In the genomic region with DNA sequence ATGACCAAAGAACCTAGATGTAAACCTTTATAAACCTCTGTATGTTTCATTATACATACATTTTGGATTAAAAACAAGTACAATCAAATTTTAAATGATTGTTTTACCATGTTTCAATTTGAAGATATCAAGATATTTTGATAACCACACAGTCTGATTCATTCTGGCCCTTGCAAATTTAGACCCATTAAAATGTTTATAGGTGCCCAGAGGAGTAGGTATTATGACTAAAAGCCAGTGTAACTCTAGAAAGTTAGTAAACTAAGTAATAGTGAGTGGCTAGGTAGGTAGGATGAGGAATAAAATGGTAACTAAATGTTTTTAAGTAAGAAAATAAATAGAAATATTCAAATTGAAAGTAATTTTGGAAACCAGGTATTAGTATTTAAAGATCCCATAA, we compare ENCODE assay signal across 23 cellular contexts.
"Had no signal": no experiment of that assay in that cellular context is flagged by ENCODE, and none has a peak within 500 bp of the region (broad histone marks: within the 10 kb centered on the region; RNA-seq: fewer than 3 reads in every experiment).

No MANE protein-coding gene starts in this region.

- H3K9me3 ChIP-seq: gastrocnemius medialis, lower lobe of right lung, prostate gland, right atrium auricular region, suprapubic skin, transverse colon, upper lobe of right lung, uterus had no signal

- H3K4me1 Mint-ChIP-seq: stimulated activated naive CD8-positive, alpha-beta T cell treated with anti-CD3 and anti-CD28 coated beads, Interleukin-15, amount 100 ng/mL, for 72 hours had no signal

- FAIRE-seq: keratinocyte had no signal

- H3K4me3 Mint-ChIP-seq: naive thymus-derived CD8-positive, alpha-beta T cell; nephron progenitor cell; stimulated activated naive CD8-positive, alpha-beta T cell treated with anti-CD3 and anti-CD28 coated beads, Interleukin-15, amount 100 ng/mL, for 72 hours had no signal

- H3K4me3 ChIP-seq: dorsolateral prefrontal cortex, gastrocnemius medialis, lower lobe of right lung, prostate gland, right atrium auricular region, smooth muscle cell, suprapubic skin, transverse colon, upper lobe of right lung, uterus had no signal

- H3K27me3 Mint-ChIP-seq: naive thymus-derived CD8-positive, alpha-beta T cell; stimulated activated naive CD8-positive, alpha-beta T cell treated with anti-CD3 and anti-CD28 coated beads, Interleukin-15, amount 100 ng/mL, for 72 hours had no signal

- H3K36me3 ChIP-seq: gastrocnemius medialis, lower lobe of right lung, prostate gland, suprapubic skin, transverse colon, uterus had no signal

- H3K4me1 ChIP-seq: gastrocnemius medialis, lower lobe of right lung, prostate gland, suprapubic skin, upper lobe of right lung, uterus had no signal

- H3K27ac ChIP-seq: dorsolateral prefrontal cortex, gastrocnemius medialis, lower lobe of right lung, prostate gland, right atrium auricular region, suprapubic skin, transverse colon, upper lobe of right lung, uterus had no signal

- H3K27me3 ChIP-seq: dorsolateral prefrontal cortex, gastrocnemius medialis, right atrium auricular region, suprapubic skin, transverse colon, upper lobe of right lung, uterus had no signal

- H3K27ac Mint-ChIP-seq: naive thymus-derived CD8-positive, alpha-beta T cell; nephron progenitor cell; stimulated activated naive CD8-positive, alpha-beta T cell treated with anti-CD3 and anti-CD28 coated beads, Interleukin-15, amount 100 ng/mL, for 72 hours had no signal

- DNase-seq: dorsolateral prefrontal cortex; effector CD4-positive, alpha-beta T cell; gastrocnemius medialis; head of caudate nucleus; left ventricle myocardium superior; lower lobe of right lung; naive thymus-derived CD8-positive, alpha-beta T cell; nephron progenitor cell; occipital lobe; stimulated activated CD4-positive, alpha-beta T cell treated with anti-CD3 and anti-CD28 coated beads, Interleukin-12 subunit alpha, Interleukin-12 subunit beta, amount 100 ng/mL, for 4 hours; stimulated activated CD4-positive, alpha-beta T cell treated with anti-CD3 and anti-CD28 coated beads, Interleukin-1b, Interleukin-23, amount 100 ng/mL, for 48 hours; stimulated activated CD4-positive, alpha-beta T cell treated with anti-CD3 and anti-CD28 coated beads, Interleukin-4, amount 100 ng/mL, for 1 hour; stimulated activated CD8-positive, alpha-beta memory T cell treated with anti-CD3 and anti-CD28 coated beads, Interleukin-4, amount 100 ng/mL, for 48 hours; stimulated activated naive CD4-positive, alpha-beta T cell; stimulated activated naive CD8-positive, alpha-beta T cell treated with anti-CD3 and anti-CD28 coated beads, Interleukin-15, amount 100 ng/mL, for 72 hours; transverse colon; upper lobe of right lung; uterus had no signal

- H3K9me3 Mint-ChIP-seq: naive thymus-derived CD8-positive, alpha-beta T cell; nephron progenitor cell; stimulated activated naive CD8-positive, alpha-beta T cell treated with anti-CD3 and anti-CD28 coated beads, Interleukin-15, amount 100 ng/mL, for 72 hours had no signal
